ENCODE assay signal across 1 cellular context in genomic region chr20:34877002-34877264, GRCh38.
TF ChIP-seq lines count a peak whose summit lies in the region.

No MANE protein-coding gene starts in this region.

TF ChIP-seq in HCT116, 20 proteins besides CTCF, POLR2A, EP300 and RAD21 (continued from another document):
- TF ChIP-seq ZBTB33 (IDR thresholded peaks at IDR 0.05; ENCODE audit: extremely low read depth, insufficient replicate concordance, low read length) (no peak), FOSL1 (IDR thresholded peaks at IDR 0.05; ENCODE audit: low read depth) (no peak), SRF (IDR thresholded peaks at IDR 0.05; ENCODE audit: low read depth) (no peak), TCF7L2 (IDR thresholded peaks at IDR 0.05; ENCODE audit: borderline replicate concordance, extremely low read depth, insufficient read depth, insufficient read length) (no peak), EZH2phosphoT487 (IDR thresholded peaks at IDR 0.05; ENCODE audit: borderline replicate concordance) (no peak), REST (IDR thresholded peaks at IDR 0.05; ENCODE audit: low read depth) (no peak), SP1 (IDR thresholded peaks at IDR 0.05; ENCODE audit: low read depth) (no peak), ATF3 (IDR thresholded peaks at IDR 0.05) (no peak), CBX3 (IDR thresholded peaks at IDR 0.05; ENCODE audit: low read depth) (no peak), JUND (IDR thresholded peaks at IDR 0.05) (no peak)
